Comparison of ENCODE assay signal across 15 cellular contexts in the genomic region with DNA sequence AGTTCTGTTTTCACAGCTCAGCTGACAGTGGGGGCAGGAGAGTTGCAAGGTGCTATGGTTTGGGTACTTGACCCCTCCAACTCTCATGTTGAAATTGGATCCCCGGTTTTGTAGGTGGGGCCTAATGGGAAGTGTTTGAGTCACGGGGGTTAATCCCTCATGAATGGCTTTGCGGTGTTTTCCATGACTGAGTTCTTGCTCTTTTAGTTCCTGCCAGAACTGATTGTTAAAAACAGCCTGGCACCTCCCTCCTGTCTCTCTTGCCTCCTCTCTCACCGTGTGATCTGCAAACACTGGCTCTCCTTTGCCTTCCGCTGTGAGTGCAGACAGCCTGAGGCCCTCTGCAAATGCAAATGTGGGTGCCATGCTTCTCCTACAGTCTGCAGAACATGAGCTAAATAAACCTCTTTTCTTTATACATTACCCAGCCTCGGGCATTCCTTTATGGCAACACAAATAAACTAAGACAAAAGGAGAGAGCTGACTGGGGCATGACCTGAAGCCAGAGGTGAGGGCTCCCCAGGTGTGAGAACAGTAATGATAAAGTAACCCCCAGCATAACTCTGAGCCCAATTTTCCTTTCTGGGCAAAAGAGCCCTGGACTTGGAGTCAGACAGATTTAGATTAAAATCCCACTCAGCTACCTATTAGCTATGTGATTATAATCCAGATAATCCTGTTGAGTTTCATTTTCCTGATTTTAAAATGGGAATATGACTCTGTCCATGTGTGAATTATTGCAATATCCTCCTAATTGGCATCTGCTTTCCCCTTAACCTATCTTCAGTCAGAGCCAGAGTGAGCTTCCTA.
DNase-seq lines count a peak whose midpoint lies in the region; ATAC-seq and TF ChIP-seq lines count a peak whose summit lies in the region.
"Had no signal": no experiment of that assay in that cellular context is flagged by ENCODE, and none has a peak within 500 bp of the region (broad histone marks: within the 10 kb centered on the region; RNA-seq: fewer than 3 reads in every experiment).

No MANE protein-coding gene starts in this region.

- no peak overlapping the region for H3K4me3 Mint-ChIP-seq in natural killer cell
- H3K4me3 Mint-ChIP-seq: CD14-positive monocyte; stimulated activated naive CD8-positive, alpha-beta T cell treated with anti-CD3 and anti-CD28 coated beads, Interleukin-15, Interleukin-2, amounts not matched to agents 100 ng/mL and 50 ng/mL, for 24 hours had no signal

- no peaks in the 10 kb centered on the region for H3K9me3 ChIP-seq in lung (ENCODE audit: control insufficient read depth in 2 of 2, insufficient read depth in 1 of 2, low read length in 1 of 2)
- H3K9me3 ChIP-seq: adrenal gland, gastrocnemius medialis, pancreas had no signal

- H3K27ac ChIP-seq in lung (ENCODE audit: low read depth in 1 of 2, low read length in 1 of 2) = peak overlapping the region in 1 of 2 donors; percentile 70
- H3K27ac ChIP-seq: gastrocnemius medialis, pancreas had no signal

- peaks cover 0 to under 1% of the 10 kb centered on the region in 2 donors for H3K4me1 Mint-ChIP-seq in natural killer cell

- WGBS in lung, 2 donors = 24 to 58% methylated on average over 6 of the region's 6 CpGs

- no peak for TF ChIP-seq CTCF in lung (IDR thresholded peaks at IDR 0.05; ENCODE audit: control extremely low read depth, extremely low read depth)
- no peak for TF ChIP-seq CTCF in natural killer cell (IDR thresholded peaks at IDR 0.05)

- no peaks in the 10 kb centered on the region for H3K4me1 ChIP-seq in lung (ENCODE audit: control insufficient read depth in 2 of 2, insufficient read depth in 2 of 2, low read length in 2 of 2)
- H3K4me1 ChIP-seq: adrenal gland, pancreas had no signal

- no peaks in the 10 kb centered on the region for H3K27me3 ChIP-seq in lung (ENCODE audit: control insufficient read depth, insufficient read depth)
- H3K27me3 ChIP-seq: adrenal gland, gastrocnemius medialis, pancreas had no signal

- H3K27me3 Mint-ChIP-seq in natural killer cell (ENCODE audit: low read depth in 2 of 2) = peaks cover 5 to 29% of the 10 kb centered on the region in 2 donors

- ATAC-seq in lung (ENCODE audit: insufficient read depth, low FRiP score) = peak; percentile 80
- ATAC-seq in HG03565 (IDR thresholded peaks at IDR 0.05; ENCODE audit: unreplicated experiment) = no peak
- ATAC-seq in natural killer cell = no peak
- ATAC-seq: gastrocnemius medialis had no signal

- DNase-seq in ELF-1 (ENCODE audit: low read depth, low spot score) (peak; percentile 81), NCI-H146 treated with DMSO at 0.1 percent for 48 hours (lab: John Stamatoyannopoulos, UW; ENCODE audit: unreplicated experiment) (peak; percentile 23), ecto neural progenitor cell (ENCODE audit: low spot score) (peak; percentile 55), lung (ENCODE audit: low spot score) (peak; percentile 71), natural killer cell (no peak), posterior vena cava (ENCODE audit: low spot score) (no peak)
- DNase-seq in activated naive CD4-positive, alpha-beta T cell (lab: John Stamatoyannopoulos, UW) = no peak
- DNase-seq: gastrocnemius medialis, NCI-H226, pancreas, SHP77 had no signal

- H3K4me3 ChIP-seq in lung = no peak overlapping the region
- H3K4me3 ChIP-seq: adrenal gland, gastrocnemius medialis, pancreas had no signal

- no peaks in the 10 kb centered on the region for H3K36me3 Mint-ChIP-seq in natural killer cell
- H3K36me3 Mint-ChIP-seq: CD14-positive monocyte had no signal

- no peaks in the 10 kb centered on the region for H3K9me3 Mint-ChIP-seq in natural killer cell
- H3K9me3 Mint-ChIP-seq: stimulated activated naive CD8-positive, alpha-beta T cell treated with anti-CD3 and anti-CD28 coated beads, Interleukin-15, Interleukin-2, amounts not matched to agents 100 ng/mL and 50 ng/mL, for 24 hours had no signal

- no peaks in the 10 kb centered on the region for H3K36me3 ChIP-seq in lung (ENCODE audit: control insufficient read depth in 2 of 2, insufficient read depth in 2 of 2, low read length in 2 of 2)
- H3K36me3 ChIP-seq: adrenal gland, gastrocnemius medialis, pancreas had no signal

- intact Hi-C loops in natural killer cell (cut with micrococcal nuclease) = no loop called here
- intact Hi-C loops in posterior vena cava (cut with DNase I) = no loop called here

- no peak overlapping the region for H3K27ac Mint-ChIP-seq in natural killer cell
- H3K27ac Mint-ChIP-seq: CD14-positive monocyte; stimulated activated naive CD8-positive, alpha-beta T cell treated with anti-CD3 and anti-CD28 coated beads, Interleukin-15, Interleukin-2, amounts not matched to agents 100 ng/mL and 50 ng/mL, for 24 hours had no signal

Comparison
In these comparisons a context has a peak if more than half of its experiments do, and no peak if none do; other contexts are left out.
1. DNase-seq: peak in ELF-1 (single experiment), NCI-H146 treated with DMSO at 0.1 percent for 48 hours (single experiment), ecto neural progenitor cell (single experiment) and lung (single experiment); none in natural killer cell (single experiment), posterior vena cava (single experiment) and activated naive CD4-positive, alpha-beta T cell (0 of 4).